Comparison of ENCODE assay signal across 12 cellular contexts in the genomic region with DNA sequence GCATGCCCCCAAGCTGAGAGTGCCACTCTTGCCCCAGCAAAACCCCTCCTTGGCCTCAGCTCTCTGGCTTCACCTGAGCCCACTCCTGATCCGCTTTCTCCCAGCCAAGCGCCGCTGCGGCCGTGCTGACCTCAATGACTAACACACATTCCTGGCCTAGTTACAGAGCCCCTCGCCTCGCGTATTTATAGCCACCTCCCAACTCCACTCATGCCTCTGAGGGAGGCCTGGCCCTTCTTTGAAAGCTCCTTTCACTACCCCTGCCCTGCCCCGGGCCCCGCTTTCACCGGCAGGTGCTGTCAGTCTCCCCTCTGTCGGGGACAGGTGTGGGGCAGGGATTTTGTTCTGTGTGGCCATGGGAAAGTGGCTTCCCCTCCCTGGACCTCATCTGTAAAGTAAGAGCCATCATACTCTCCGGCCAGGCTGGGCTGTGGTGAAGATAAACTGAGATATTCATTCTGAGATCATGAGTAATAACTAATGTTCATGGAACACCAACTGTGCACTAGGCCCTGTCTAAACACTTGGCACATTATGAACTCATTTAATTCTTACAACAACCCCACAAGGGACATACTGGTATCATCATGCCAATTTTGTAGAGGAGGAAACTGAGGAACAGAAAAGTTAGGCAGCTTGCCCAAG. TPM values are rescaled to one million over a fixed set of nuclear protein-coding genes. Genes with fewer than 3 reads are reported as not detected.
A peak's percentile ranks its signal among the peaks of the same experiment; 100 is the strongest.
DNase-seq lines count a peak whose midpoint lies in the region; ATAC-seq lines count a peak whose summit lies in the region.
"Had no signal": no experiment of that assay in that cellular context is flagged by ENCODE, and none has a peak within 500 bp of the region (broad histone marks: within the 10 kb centered on the region; RNA-seq: fewer than 3 reads in every experiment).

No MANE protein-coding gene starts in this region.

- no peaks in the 10 kb centered on the region for H3K36me3 ChIP-seq in skeletal muscle satellite cell (ENCODE audit: insufficient read depth, low read length)

- intact Hi-C loops in cardiac septum (cut with DNase I): no loop called here

- H3K9ac ChIP-seq in skeletal muscle satellite cell (ENCODE audit: low read depth, low read length): peak overlapping the region; percentile 49

- ATAC-seq in HG03097 (IDR thresholded peaks at IDR 0.05; ENCODE audit: low FRiP score, unreplicated experiment): no peak

- H3K4me2 ChIP-seq in skeletal muscle satellite cell (ENCODE audit: low read length): no peak overlapping the region
- H3K4me2 ChIP-seq: hepatocyte had no signal

- H3K9me3 ChIP-seq in skeletal muscle satellite cell (replicated peaks; ENCODE audit: low read length): no peaks in the 10 kb centered on the region
- H3K9me3 ChIP-seq: Caco-2 had no signal

- H3K27me3 ChIP-seq in skeletal muscle satellite cell (ENCODE audit: control insufficient read depth, insufficient read depth, low read length): peaks cover 60% of the 10 kb centered on the region

- DNase-seq in Daoy (ENCODE audit: low read depth) (peak; percentile 86), RPMI7951 (ENCODE audit: low read depth) (peak; percentile 76), cardiac septum (ENCODE audit: low spot score) (peak; percentile 78), NCI-H524 (lab: John Stamatoyannopoulos, UW) (no peak), SKM-1 (lab: John Stamatoyannopoulos, UW; ENCODE audit: unreplicated experiment) (no peak)
- DNase-seq in stimulated activated naive CD4-positive, alpha-beta T cell treated with Interleukin-2 at 50 U/mL for 16 hours (lab: John Stamatoyannopoulos, UW): no peak
- DNase-seq: NCI-H2029 had no signal

- peaks cover 13% of the 10 kb centered on the region for H3K4me1 ChIP-seq in skeletal muscle satellite cell (ENCODE audit: control insufficient read depth, insufficient read depth, low read length)
- H3K4me1 ChIP-seq: Caco-2 had no signal

- no peak overlapping the region for H3K4me3 ChIP-seq in skeletal muscle satellite cell (ENCODE audit: low read length)
- H3K4me3 ChIP-seq: hepatocyte had no signal

RNA-seq across cellular contexts. Expression of gene ATP2B2, which starts 13.2 kb away (rescaled TPM):
- 0.09 TPM in 1 of 2 replicates, not detected in the other for total RNA-seq in Daoy (2014; rRNA removed; shearing (Covaris generic))
- total RNA-seq in RPMI7951 (2014; rRNA removed; shearing (Covaris generic)): 0.39 and 0.72 TPM in 2 replicates
- 0.13 TPM for total RNA-seq in cardiac septum
- total RNA-seq in skeletal muscle satellite cell (2012; rRNA removed): not detected in 2 replicates
- total RNA-seq: Caco-2, mononuclear cell had no signal

Comparison
In these comparisons a context has a peak if more than half of its experiments do, and no peak if none do; other contexts are left out.
1. DNase-seq: peak in Daoy (single experiment), RPMI7951 (single experiment) and cardiac septum (single experiment); none in NCI-H524 (0 of 2), SKM-1 (single experiment) and stimulated activated naive CD4-positive, alpha-beta T cell treated with Interleukin-2 at 50 U/mL for 16 hours (single experiment).